Comparison of ENCODE assay signal across 21 cellular contexts in genomic region chr7:101698964-101699363, GRCh38.
"Had no signal": no experiment of that assay in that cellular context is flagged by ENCODE, and none has a peak within 500 bp of the region (broad histone marks: within the 10 kb centered on the region; RNA-seq: fewer than 3 reads in every experiment).

No MANE protein-coding gene starts in this region.

- DNase-seq: colonic mucosa; dermis blood vessel endothelial cell; esophagus squamous epithelium; foreskin fibroblast; kidney; left cardiac atrium; left ventricle myocardium inferior; lower lobe of right lung; midbrain; ovary; sigmoid colon; stimulated activated CD4-positive, alpha-beta T cell treated with anti-CD3 and anti-CD28 coated beads, Interleukin-2, amount 100 ng/mL, for 24 hours; stimulated activated naive CD4-positive, alpha-beta T cell treated with Interleukin-2 at 50 U/mL for 16 hours had no signal

- H3K27ac Mint-ChIP-seq: memory B cell; natural killer cell treated with Interleukin-12 subunit alpha and Interleukin-12 subunit beta and Interleukin-15 and Interleukin-18, amount 100 ng/mL, for 72 hours had no signal

- H3K4me3 Mint-ChIP-seq: memory B cell; natural killer cell treated with Interleukin-12 subunit alpha and Interleukin-12 subunit beta and Interleukin-15 and Interleukin-18, amount 100 ng/mL, for 72 hours had no signal

- H3K4me2 ChIP-seq: hepatocyte had no signal

- H2AFZ ChIP-seq: hepatocyte had no signal

- H3K27ac ChIP-seq: colonic mucosa, esophagus squamous epithelium, gastroesophageal sphincter, hepatocyte, left ventricle myocardium inferior, lower lobe of right lung, neutrophil, ovary, right atrium auricular region, sigmoid colon, skin epidermis, tibial nerve had no signal

- H3K36me3 Mint-ChIP-seq: memory B cell; natural killer cell treated with Interleukin-12 subunit alpha and Interleukin-12 subunit beta and Interleukin-15 and Interleukin-18, amount 100 ng/mL, for 72 hours had no signal

- H3K9me3 ChIP-seq: colonic mucosa, esophagus squamous epithelium, gastroesophageal sphincter, left ventricle myocardium inferior, lower lobe of right lung, neutrophil, ovary, right atrium auricular region, sigmoid colon, tibial nerve had no signal

- H3K27me3 ChIP-seq: colonic mucosa, hepatocyte, neutrophil, ovary, right atrium auricular region had no signal

- H3K36me3 ChIP-seq: colonic mucosa, esophagus squamous epithelium, gastroesophageal sphincter, left ventricle myocardium inferior, lower lobe of right lung, neutrophil, ovary, right atrium auricular region, sigmoid colon, tibial nerve had no signal

- H3K79me2 ChIP-seq: hepatocyte had no signal

- H3K4me1 ChIP-seq: colonic mucosa, esophagus squamous epithelium, gastroesophageal sphincter, left ventricle myocardium inferior, lower lobe of right lung, right atrium auricular region, sigmoid colon, tibial nerve had no signal

- H3K9me3 Mint-ChIP-seq: memory B cell; natural killer cell treated with Interleukin-12 subunit alpha and Interleukin-12 subunit beta and Interleukin-15 and Interleukin-18, amount 100 ng/mL, for 72 hours had no signal

- H3K4me3 ChIP-seq: colonic mucosa, esophagus squamous epithelium, gastroesophageal sphincter, hepatocyte, left ventricle myocardium inferior, lower lobe of right lung, ovary, right atrium auricular region, sigmoid colon, skin epidermis, tibial nerve had no signal

- H3K27me3 Mint-ChIP-seq: natural killer cell treated with Interleukin-12 subunit alpha and Interleukin-12 subunit beta and Interleukin-15 and Interleukin-18, amount 100 ng/mL, for 72 hours had no signal

- H3K4me1 Mint-ChIP-seq: memory B cell had no signal
